In the genomic region with DNA sequence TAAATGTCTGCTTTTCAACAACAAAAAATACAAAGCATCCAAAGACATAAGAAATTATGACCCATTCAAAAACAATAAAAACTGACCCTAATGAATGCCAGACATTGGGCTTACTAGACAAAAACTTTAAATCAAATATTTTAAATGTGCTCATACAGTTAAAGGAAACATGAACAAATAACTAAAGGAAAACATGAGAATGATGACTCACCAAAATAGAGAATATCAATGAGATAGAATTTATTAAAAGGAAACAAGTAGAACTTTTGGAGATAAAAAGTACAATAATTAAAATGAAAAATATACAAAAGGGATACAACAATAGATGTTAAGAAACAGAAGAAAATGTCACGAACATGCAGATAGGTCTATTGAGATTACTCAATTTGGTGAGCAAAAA, we compare ENCODE assay signal across 19 cellular contexts.
A peak's percentile ranks its signal among the peaks of the same experiment; 100 is the strongest.
DNase-seq lines count a peak whose midpoint lies in the region; ATAC-seq, FAIRE-seq and TF ChIP-seq lines count a peak whose summit lies in the region.
"Had no signal": no experiment of that assay in that cellular context is flagged by ENCODE, and none has a peak within 500 bp of the region (broad histone marks: within the 10 kb centered on the region; RNA-seq: fewer than 3 reads in every experiment).

No MANE protein-coding gene starts in this region.

- H3K9me3 ChIP-seq in HepG2 (ENCODE audit: low read length) (peaks cover 20% of the 10 kb centered on the region), right lobe of liver (no peaks in the 10 kb centered on the region), K562 (replicated peaks; ENCODE audit: control insufficient read depth, insufficient read depth, low read depth, low read length) (no peaks in the 10 kb centered on the region)

- H2AFZ ChIP-seq in HepG2 (ENCODE audit: low read length) (no peak overlapping the region), K562 (ENCODE audit: low read depth, low read length) (no peak overlapping the region)

- BruUV-seq in HepG2 (replicated peaks; lab: Mats Ljungman, UMichigan) (no TSS peak), K562 (replicated peaks; lab: Mats Ljungman, UMichigan) (no TSS peak)

- H3K9ac ChIP-seq in HepG2 (ENCODE audit: insufficient read depth, low read depth, low read length): no peak overlapping the region
- no peak overlapping the region for H3K9ac ChIP-seq in K562 (ENCODE audit: insufficient read depth in 1 of 2, low read depth in 2 of 2, low read length in 2 of 2)
- H3K9ac ChIP-seq: BLaER1 had no signal

- no peaks in the 10 kb centered on the region for H4K20me1 ChIP-seq in HepG2 (ENCODE audit: insufficient read depth, low read length)
- no peaks in the 10 kb centered on the region for H4K20me1 ChIP-seq in K562 (replicated peaks; ENCODE audit: control insufficient read depth, insufficient read depth, low read length)
- H4K20me1 ChIP-seq: BLaER1 had no signal

- TF ChIP-seq POLR2A in HepG2 (IDR thresholded peaks at IDR 0.05; ENCODE audit: insufficient read depth in 1 of 2, low read depth in 2 of 2, low read length in 2 of 2) (no peak), right lobe of liver (IDR thresholded peaks at IDR 0.05) (no peak), K562 (conservative IDR thresholded peaks at IDR 0.05) (no peak)

- H3K27ac ChIP-seq in HepG2 (ENCODE audit: extremely low read length, insufficient read depth, low read length): no peak overlapping the region
- no peak overlapping the region for H3K27ac ChIP-seq in right lobe of liver
- no peak overlapping the region for H3K27ac ChIP-seq in K562 (ENCODE audit: extremely low read depth, low read depth, low read length)
- H3K27ac ChIP-seq: 22Rv1, BLaER1, C4-2B had no signal

- TF ChIP-seq RAD21 in HepG2 (CRISPR knock-in tag; IDR thresholded peaks at IDR 0.05) (no peak), K562 (CRISPR knock-in tag; conservative IDR thresholded peaks at IDR 0.05 in 1 of 2, IDR thresholded peaks at IDR 0.05 in 1 of 2) (no peak)

- H3K4me2 ChIP-seq in HepG2 (ENCODE audit: low read depth, low read length) (no peak overlapping the region), K562 (ENCODE audit: insufficient read depth, low read length) (no peak overlapping the region)
- H3K4me2 ChIP-seq: BLaER1 had no signal

- DNase-seq in HepG2 (ENCODE audit: low spot score) (no peak), right lobe of liver (no peak), K562 (ENCODE audit: extremely low read depth in 1 of 4, low spot score in 3 of 4) (no peak), frontal cortex (ENCODE audit: low spot score in 2 of 2) (no peak), globus pallidus (ENCODE audit: low spot score) (no peak), NCI-H146 (lab: John Stamatoyannopoulos, UW) (no peak)
- DNase-seq: Caco-2; CD4-positive, CD25-positive, alpha-beta regulatory T cell; CD8-positive, alpha-beta T cell; DMS153; DND-41; GOT3; HCEC 1CT had no signal

- POLR2A ChIA-PET in HepG2 (lab: Yijun Ruan, JAX): no interaction called here
- POLR2A ChIA-PET in K562 (lab: Yijun Ruan, JAX): interaction anchor here (1.0 kb wide), 1 partner anchor 20 kb away, joined by 3 read pairs; no protein-coding TSS in a partner anchor

- TF ChIP-seq EP300 in HepG2 (IDR thresholded peaks at IDR 0.05; ENCODE audit: low read depth in 2 of 2, low read length in 2 of 2): no peak
- TF ChIP-seq EP300 in HepG2 (CRISPR knock-in tag; IDR thresholded peaks at IDR 0.05; ENCODE audit: borderline replicate concordance): no peak
- no peak for TF ChIP-seq EP300 in K562 (IDR thresholded peaks at IDR 0.05; ENCODE audit: low read length)

- no peaks in the 10 kb centered on the region for H3K36me3 ChIP-seq in HepG2 (replicated peaks in 1 of 2; ENCODE audit: control insufficient read depth in 1 of 2, insufficient read depth in 2 of 2, low read length in 2 of 2)
- H3K36me3 ChIP-seq in right lobe of liver: no peaks in the 10 kb centered on the region
- H3K36me3 ChIP-seq in K562 (ENCODE audit: control insufficient read depth, insufficient read depth, low read length): no peaks in the 10 kb centered on the region
- H3K36me3 ChIP-seq: BLaER1 had no signal

- ATAC-seq in HepG2 (no peak), right lobe of liver (no peak), K562 (no peak)
- ATAC-seq: CD8-positive, alpha-beta T cell had no signal

- H3K4me1 ChIP-seq in HepG2 (ENCODE audit: insufficient read depth, low read length) (no peaks in the 10 kb centered on the region), right lobe of liver (no peaks in the 10 kb centered on the region), K562 (replicated peaks in 1 of 2; ENCODE audit: control insufficient read depth in 2 of 2, insufficient read depth in 2 of 2, low read length in 2 of 2) (no peaks in the 10 kb centered on the region)
- H3K4me1 ChIP-seq: BLaER1, Caco-2 had no signal

- FAIRE-seq in HepG2 (lab: Jason Lieb, UNC) (no peak), K562 (lab: Jason Lieb, UNC) (no peak), frontal cortex (lab: Jason Lieb, UNC) (peak; percentile 37)
- FAIRE-seq: G401.6, GM12892, H54 had no signal

- no peak for TF ChIP-seq CTCF in HepG2 (CRISPR knock-in tag; IDR thresholded peaks at IDR 0.05)
- TF ChIP-seq CTCF in right lobe of liver (IDR thresholded peaks at IDR 0.05): no peak
- no peak for TF ChIP-seq CTCF in K562 (IDR thresholded peaks at IDR 0.05 in 2 of 3, conservative IDR thresholded peaks at IDR 0.05 in 1 of 3; ENCODE audit: insufficient read depth in 2 of 3, low read depth in 1 of 3, low read length in 3 of 3)

- CTCF ChIA-PET in HepG2 (lab: Yijun Ruan, JAX; ENCODE audit: low intra/inter-chr PET ratio, low total read pairs) (no interaction called here), K562 (lab: Yijun Ruan, JAX; ENCODE audit: low intra/inter-chr PET ratio) (no interaction called here)

- no peak overlapping the region for H3K4me3 ChIP-seq in HepG2 (replicated peaks in 1 of 3; ENCODE audit: insufficient read depth in 1 of 3, low read depth in 2 of 3, low read length in 3 of 3)
- H3K4me3 ChIP-seq in right lobe of liver: no peak overlapping the region
- H3K4me3 ChIP-seq in K562: no peak overlapping the region
- H3K4me3 ChIP-seq: BLaER1 had no signal

- 0% methylated on average over 1 of the region's 1 CpG for WGBS in HepG2 (ENCODE audit: low lambda C conversion rate)
- WGBS in right lobe of liver (ENCODE audit: insufficient coverage, low coverage, low lambda C conversion rate, missing lambda C conversion rate): 63% methylated on average over 1 of the region's 1 CpG
- 6% methylated on average over 1 of the region's 1 CpG for WGBS in K562 (ENCODE audit: insufficient coverage, low coverage, missing lambda C conversion rate)

- in situ Hi-C loops in HepG2 (cut with HindIII; ENCODE audit: extremely low pct_ligation_motif_present, low pct_unique_long_range_greater_than_20kb) (no loop called here), K562 (cut with MboI) (no loop called here)

- no peaks in the 10 kb centered on the region for H3K9me1 ChIP-seq in K562 (ENCODE audit: control insufficient read depth, insufficient read depth, low read length)

- intact Hi-C loops in HepG2 (cut with micrococcal nuclease; ENCODE audit: unreplicated experiment) (no loop called here), right lobe of liver (cut with DNase I) (no loop called here), K562 (cut with micrococcal nuclease) (no loop called here)

- no peaks in the 10 kb centered on the region for H3K27me3 ChIP-seq in HepG2 (ENCODE audit: control insufficient read depth in 1 of 2, insufficient read depth in 2 of 2, low read length in 2 of 2)
- H3K27me3 ChIP-seq in right lobe of liver: no peaks in the 10 kb centered on the region
- no peaks in the 10 kb centered on the region for H3K27me3 ChIP-seq in K562 (ENCODE audit: control insufficient read depth in 2 of 2, insufficient read depth in 2 of 2, low read length in 2 of 2)
- H3K27me3 ChIP-seq: BLaER1 had no signal

- H3K79me2 ChIP-seq in HepG2 (ENCODE audit: insufficient read depth, low read length) (no peaks in the 10 kb centered on the region), K562 (ENCODE audit: control insufficient read depth, insufficient read depth, low read length) (no peaks in the 10 kb centered on the region)

TF ChIP-seq in HepG2, 621 proteins besides CTCF, POLR2A, EP300 and RAD21 (continues in another document):
- TF ChIP-seq MTF2 (CRISPR knock-in tag; IDR thresholded peaks at IDR 0.05; ENCODE audit: borderline replicate concordance): no peak
- no peak for TF ChIP-seq ZNF768 (CRISPR knock-in tag; IDR thresholded peaks at IDR 0.05)
- TF ChIP-seq BATF2 (CRISPR knock-in tag; IDR thresholded peaks at IDR 0.05): no peak
- TF ChIP-seq, protein P1, sequence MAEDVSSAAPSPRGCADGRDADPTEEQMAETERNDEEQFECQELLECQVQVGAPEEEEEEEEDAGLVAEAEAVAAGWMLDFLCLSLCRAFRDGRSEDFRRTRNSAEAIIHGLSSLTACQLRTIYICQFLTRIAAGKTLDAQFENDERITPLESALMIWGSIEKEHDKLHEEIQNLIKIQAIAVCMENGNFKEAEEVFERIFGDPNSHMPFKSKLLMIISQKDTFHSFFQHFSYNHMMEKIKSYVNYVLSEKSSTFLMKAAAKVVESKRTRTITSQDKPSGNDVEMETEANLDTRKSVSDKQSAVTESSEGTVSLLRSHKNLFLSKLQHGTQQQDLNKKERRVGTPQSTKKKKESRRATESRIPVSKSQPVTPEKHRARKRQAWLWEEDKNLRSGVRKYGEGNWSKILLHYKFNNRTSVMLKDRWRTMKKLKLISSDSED (CRISPR knock-in tag; IDR thresholded peaks at IDR 0.05): no peak

TF ChIP-seq in K562, 482 proteins besides CTCF, POLR2A, EP300 and RAD21:
- TF ChIP-seq ELF1 (tag; IDR thresholded peaks at IDR 0.05) (no peak), C11orf30 (IDR thresholded peaks at IDR 0.05; ENCODE audit: low read depth) (peak; percentile 41; the same call in 1 of the 2 replicates), ZNF316 (IDR thresholded peaks at IDR 0.05) (peak; percentile 70), CREB1 (IDR thresholded peaks at IDR 0.05) (no peak), CREB1 (CRISPR knock-in tag; IDR thresholded peaks at IDR 0.05) (no peak), POLR2AphosphoS5 (IDR thresholded peaks at IDR 0.05; ENCODE audit: control insufficient read depth, insufficient read depth, low read depth, low read length) (no peak)
- TF ChIP-seq, protein P2, sequence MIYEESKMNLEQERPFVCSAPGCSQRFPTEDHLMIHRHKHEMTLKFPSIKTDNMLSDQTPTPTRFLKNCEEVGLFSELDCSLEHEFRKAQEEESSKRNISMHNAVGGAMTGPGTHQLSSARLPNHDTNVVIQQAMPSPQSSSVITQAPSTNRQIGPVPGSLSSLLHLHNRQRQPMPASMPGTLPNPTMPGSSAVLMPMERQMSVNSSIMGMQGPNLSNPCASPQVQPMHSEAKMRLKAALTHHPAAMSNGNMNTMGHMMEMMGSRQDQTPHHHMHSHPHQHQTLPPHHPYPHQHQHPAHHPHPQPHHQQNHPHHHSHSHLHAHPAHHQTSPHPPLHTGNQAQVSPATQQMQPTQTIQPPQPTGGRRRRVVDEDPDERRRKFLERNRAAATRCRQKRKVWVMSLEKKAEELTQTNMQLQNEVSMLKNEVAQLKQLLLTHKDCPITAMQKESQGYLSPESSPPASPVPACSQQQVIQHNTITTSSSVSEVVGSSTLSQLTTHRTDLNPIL (CRISPR knock-in tag; IDR thresholded peaks at IDR 0.05): no peak

Comparison
In these comparisons a context has a peak if more than half of its experiments do, and no peak if none do; other contexts are left out.
1. Of the 241 proteins assayed by ChIP-seq in both HepG2 and K562: peak only in HepG2: MAFF and MAFK; only in K562: none; in both: none; in neither: 239.